Comparison of ENCODE assay signal across 13 cellular contexts in the genomic region with DNA sequence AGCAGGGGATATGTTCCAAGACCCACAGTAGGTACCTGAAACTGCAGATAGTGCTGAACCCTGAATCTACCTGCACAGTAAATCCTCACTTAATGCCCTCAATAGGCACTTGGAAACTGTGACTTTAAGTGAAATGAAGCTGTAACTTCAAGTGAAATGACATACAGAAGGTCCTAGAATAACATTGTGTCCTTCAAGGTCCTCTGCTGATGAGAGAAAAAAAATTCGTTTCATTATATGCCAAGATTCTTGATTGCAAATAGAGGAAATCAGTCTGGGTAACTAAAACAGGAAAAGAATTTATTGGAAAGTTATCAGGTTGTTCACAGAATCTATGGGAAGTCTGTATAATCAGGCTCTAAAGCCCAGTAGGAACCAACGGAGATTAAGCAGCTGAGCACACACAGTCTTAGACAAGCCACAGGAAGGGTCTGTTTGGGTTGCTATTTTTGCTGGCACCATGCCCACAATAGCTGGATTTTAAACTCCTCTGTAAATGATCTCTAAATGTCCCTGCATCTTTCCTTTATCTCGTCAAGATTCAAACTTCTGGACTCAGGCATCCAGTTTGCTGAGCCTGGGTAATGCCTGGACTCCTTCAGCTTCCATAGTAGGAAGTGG. TPM values are rescaled to one million over a fixed set of nuclear protein-coding genes. Genes with fewer than 3 reads are reported as not detected.
A peak's percentile ranks its signal among the peaks of the same experiment; 100 is the strongest.
DNase-seq lines count a peak whose midpoint lies in the region; ATAC-seq, FAIRE-seq and TF ChIP-seq lines count a peak whose summit lies in the region.
"Had no signal": no experiment of that assay in that cellular context is flagged by ENCODE, and none has a peak within 500 bp of the region (broad histone marks: within the 10 kb centered on the region; RNA-seq: fewer than 3 reads in every experiment).

No MANE protein-coding gene starts in this region.

- no peaks in the 10 kb centered on the region for H3K79me2 ChIP-seq in endothelial cell of umbilical vein (ENCODE audit: control insufficient read depth, insufficient read depth, low read length)

- no peaks in the 10 kb centered on the region for H3K9me1 ChIP-seq in endothelial cell of umbilical vein (replicated peaks; ENCODE audit: control insufficient read depth, extremely low read depth, insufficient read depth, low read length)

- DNase-seq in DMS 273 (lab: John Stamatoyannopoulos, UW; ENCODE audit: unreplicated experiment): peak; percentile 18
- DNase-seq in DMS 273 treated with DMSO at 0.1 percent for 48 hours (lab: John Stamatoyannopoulos, UW): no peak
- DNase-seq in NCI-H345 treated with DMSO at 0.1 percent for 48 hours (lab: John Stamatoyannopoulos, UW; ENCODE audit: unreplicated experiment): peak; percentile 82
- peak; percentile 90 for DNase-seq in endothelial cell of umbilical vein (ENCODE audit: low read depth, low spot score)
- DNase-seq in pulmonary artery endothelial cell (ENCODE audit: low read depth, low spot score): peak; percentile 64
- DNase-seq in activated CD4-positive, alpha-beta T cell treated with anti-CD3 and anti-CD28 coated beads for 48 hours: no peak
- DNase-seq in WERI-Rb-1: no peak
- DNase-seq: activated CD4-positive, alpha-beta memory T cell treated with anti-CD3 and anti-CD28 coated beads, Interleukin-2, amount 10 ng/mL, durations not matched to agents 7 days and 5 days; activated naive CD4-positive, alpha-beta T cell; T-helper 2 cell had no signal

- no peak for ATAC-seq in HG02973 (IDR thresholded peaks at IDR 0.05; ENCODE audit: unreplicated experiment)

- no peak overlapping the region for H3K9ac ChIP-seq in endothelial cell of umbilical vein (replicated peaks; ENCODE audit: extremely low read depth, insufficient read depth, low read length)

- H3K4me2 ChIP-seq in endothelial cell of umbilical vein (ENCODE audit: insufficient read depth, low read length): no peak overlapping the region

- no peaks in the 10 kb centered on the region for H4K20me1 ChIP-seq in endothelial cell of umbilical vein (replicated peaks; ENCODE audit: control insufficient read depth, extremely low read depth, insufficient read depth, low read length)

- H3K9me3 ChIP-seq in endothelial cell of umbilical vein (replicated peaks; ENCODE audit: control insufficient read depth, insufficient read depth, low read length) (no peaks in the 10 kb centered on the region), WERI-Rb-1 (ENCODE audit: severe bottlenecking) (no peaks in the 10 kb centered on the region)

- H3K4me3 ChIP-seq in endothelial cell of umbilical vein (replicated peaks in 1 of 3; ENCODE audit: insufficient read depth in 1 of 3, low read depth in 1 of 3, low read length in 3 of 3) (no peak overlapping the region), WERI-Rb-1 (ENCODE audit: low read depth, low read length) (no peak overlapping the region)

- peak; percentile 78 for FAIRE-seq in endothelial cell of umbilical vein (lab: Jason Lieb, UNC)
- FAIRE-seq: keratinocyte had no signal

- POLR2A ChIA-PET in endothelial cell of umbilical vein (lab: Charles Lee): no interaction called here

- intact Hi-C loops in endothelial cell of umbilical vein (cut with micrococcal nuclease): loop anchor here (5.0 kb wide), 1 partner anchor 73 kb away; no protein-coding TSS in a partner anchor

- dilution Hi-C loops in endothelial cell of umbilical vein (cut with MboI; ENCODE audit: extremely low pct_ligation_motif_present, low sequenced_read_pairs): no loop called here

- H3K27ac ChIP-seq in endothelial cell of umbilical vein (ENCODE audit: insufficient read depth, low read depth, low read length) (no peak overlapping the region), WERI-Rb-1 (no peak overlapping the region)
- H3K27ac ChIP-seq: 22Rv1 had no signal

- H3K27me3 ChIP-seq in endothelial cell of umbilical vein (ENCODE audit: control insufficient read depth in 2 of 2, insufficient read depth in 2 of 2, low read length in 2 of 2) (no peaks in the 10 kb centered on the region), WERI-Rb-1 (ENCODE audit: insufficient read depth, low read depth, severe bottlenecking) (no peaks in the 10 kb centered on the region)

- CTCF ChIA-PET in endothelial cell of umbilical vein (lab: Charles Lee): interaction anchor here (0.9 to 1.3 kb wide), 2 partner anchors 9 to 42 kb away, joined by 3 read pairs; no protein-coding TSS in a partner anchor

- BruUV-seq in endothelial cell of umbilical vein (replicated peaks; lab: Mats Ljungman, UMichigan): no TSS peak

- no peak overlapping the region for H2AFZ ChIP-seq in endothelial cell of umbilical vein (ENCODE audit: low read depth, low read length)

- peaks cover 0 to 2% of the 10 kb centered on the region in 2 experiments for H3K36me3 ChIP-seq in endothelial cell of umbilical vein (ENCODE audit: control insufficient read depth in 2 of 2, extremely low read depth in 1 of 2, insufficient read depth in 2 of 2, low read length in 2 of 2)
- H3K36me3 ChIP-seq in WERI-Rb-1: peaks cover 22% of the 10 kb centered on the region

- peaks cover 10% of the 10 kb centered on the region for H3K4me1 ChIP-seq in endothelial cell of umbilical vein (ENCODE audit: control insufficient read depth, extremely low read depth, insufficient read depth, low read length)

- TF ChIP-seq POLR2A in endothelial cell of umbilical vein (IDR thresholded peaks at IDR 0.05; ENCODE audit: low read depth, low read length): no peak

- no peak for TF ChIP-seq CTCF in endothelial cell of umbilical vein (IDR thresholded peaks at IDR 0.05; ENCODE audit: extremely low read depth in 1 of 2, insufficient read depth in 1 of 2, low read depth in 1 of 2, low read length in 2 of 2)
- no peak for TF ChIP-seq CTCF in WERI-Rb-1 (IDR thresholded peaks at IDR 0.05; ENCODE audit: low read depth, low read length)

TF ChIP-seq in endothelial cell of umbilical vein, 7 proteins besides CTCF, POLR2A, EP300 and RAD21:
- TF ChIP-seq GATA2 (IDR thresholded peaks at IDR 0.05; ENCODE audit: insufficient read depth, insufficient read length, low read depth, low read length) (no peak), POLR2AphosphoS5 (IDR thresholded peaks at IDR 0.05; ENCODE audit: insufficient read depth, low read depth, low read length) (peak; percentile 43), FOS (IDR thresholded peaks at IDR 0.05; ENCODE audit: borderline replicate concordance, insufficient read depth, low read length) (no peak), EZH2 (IDR thresholded peaks at IDR 0.05; ENCODE audit: borderline replicate concordance, low read depth, low read length, severe bottlenecking) (no peak)
- TF ChIP-seq, protein P1, sequence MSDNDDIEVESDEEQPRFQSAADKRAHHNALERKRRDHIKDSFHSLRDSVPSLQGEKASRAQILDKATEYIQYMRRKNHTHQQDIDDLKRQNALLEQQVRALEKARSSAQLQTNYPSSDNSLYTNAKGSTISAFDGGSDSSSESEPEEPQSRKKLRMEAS (IDR thresholded peaks at IDR 0.05; ENCODE audit: insufficient read depth, insufficient read length): no peak

RNA-seq across cellular contexts. Expression of a gene that starts 57.5 kb away (rescaled TPM):
- total RNA-seq in endothelial cell of umbilical vein (69.6 and 73.1 TPM in 2 replicates), pulmonary artery endothelial cell (103 and 119 TPM in 2 replicates)
- polyA plus RNA-seq in endothelial cell of umbilical vein: 17.9 and 20.3 TPM in 2 replicates
- polyA plus RNA-seq in endothelial cell of umbilical vein (2011; cell fraction: cytosol; rRNA removed): 22.8 and 28.2 TPM in 2 replicates
- 55.9 and 58.8 TPM in 2 replicates for polyA plus RNA-seq in endothelial cell of umbilical vein (2011; cell fraction: nucleus; rRNA removed)
- 27.3 and 28.2 TPM in 2 replicates for polyA plus RNA-seq in endothelial cell of umbilical vein (2012)
- polyA minus RNA-seq in endothelial cell of umbilical vein: 135 and 138 TPM in 2 replicates
- polyA minus RNA-seq in endothelial cell of umbilical vein (2011; cell fraction: cytosol; rRNA and poly(A)+ RNA removed): 27.5 TPM
- 260 and 357 TPM in 2 replicates for polyA minus RNA-seq in endothelial cell of umbilical vein (2011; cell fraction: nucleus; rRNA and poly(A)+ RNA removed)

Comparison
In these comparisons a context has a peak if more than half of its experiments do, and no peak if none do; other contexts are left out.
1. DNase-seq: peak in DMS 273 (single experiment), NCI-H345 treated with DMSO at 0.1 percent for 48 hours (single experiment), endothelial cell of umbilical vein (single experiment) and pulmonary artery endothelial cell (single experiment); none in DMS 273 treated with DMSO at 0.1 percent for 48 hours (single experiment), activated CD4-positive, alpha-beta T cell treated with anti-CD3 and anti-CD28 coated beads for 48 hours (single experiment) and WERI-Rb-1 (single experiment).